ENCODE assay signal across 21 cellular contexts in the genomic region with DNA sequence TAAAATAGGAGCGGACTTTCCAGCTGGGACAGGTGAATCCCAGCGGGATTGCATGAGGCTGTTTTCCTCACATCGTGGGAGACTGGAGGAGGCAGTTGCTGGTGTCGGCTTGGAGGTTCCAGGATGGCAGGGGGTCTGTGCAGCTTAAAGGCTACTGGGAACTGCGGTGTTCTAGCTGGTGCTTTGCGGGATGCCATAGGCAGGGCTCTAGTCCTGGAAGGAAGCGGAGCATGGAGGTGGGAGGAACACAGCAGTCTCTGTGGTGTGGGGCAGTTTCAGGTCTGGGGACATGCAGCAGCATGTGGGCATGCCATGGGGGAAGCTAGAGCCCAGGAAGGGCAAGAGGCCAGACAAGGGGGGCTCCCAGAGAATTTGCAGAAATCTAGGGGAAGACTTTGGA.
A peak's percentile ranks its signal among the peaks of the same experiment; 100 is the strongest.
DNase-seq lines count a peak whose midpoint lies in the region; ATAC-seq and TF ChIP-seq lines count a peak whose summit lies in the region.
"Had no signal": no experiment of that assay in that cellular context is flagged by ENCODE, and none has a peak within 500 bp of the region (broad histone marks: within the 10 kb centered on the region; RNA-seq: fewer than 3 reads in every experiment).

No MANE protein-coding gene starts in this region.

- H3K14ac ChIP-seq in mesenchymal stem cell (ENCODE audit: low read length in 2 of 2) (no peak overlapping the region), trophoblast cell (ENCODE audit: low read length) (no peak overlapping the region)

- H3K36me3 ChIP-seq in mesenchymal stem cell (ENCODE audit: control insufficient read depth in 1 of 2, insufficient read depth in 2 of 2, low read depth in 1 of 2, low read length in 2 of 2) (no peaks in the 10 kb centered on the region), trophoblast cell (ENCODE audit: control insufficient read depth in 1 of 2, insufficient read depth in 2 of 2, low read length in 2 of 2) (no peaks in the 10 kb centered on the region), Caco-2 (ENCODE audit: control insufficient read depth, insufficient read depth, low read length) (no peaks in the 10 kb centered on the region)
- H3K36me3 ChIP-seq: BLaER1 had no signal

- POLR2A ChIA-PET in Caco-2 (lab: Charles Lee), result no interaction called here

- no peak overlapping the region for H2BK5ac ChIP-seq in mesenchymal stem cell (ENCODE audit: low read depth, low read length, poor library complexity, severe bottlenecking)
- H2BK5ac ChIP-seq in trophoblast cell (ENCODE audit: low read depth, low read length, poor library complexity), result no peak overlapping the region

- CTCF ChIA-PET in Caco-2 (lab: Charles Lee), result no interaction called here

- H3K79me1 ChIP-seq in mesenchymal stem cell (replicated peaks; ENCODE audit: low read length, poor library complexity, severe bottlenecking) (no peaks in the 10 kb centered on the region), trophoblast cell (ENCODE audit: low read length) (no peaks in the 10 kb centered on the region)

- DNase-seq in cardiac septum (ENCODE audit: low spot score) (peak; percentile 67), Right ventricle myocardium superior (no peak), ecto neural progenitor cell (ENCODE audit: low spot score) (peak; percentile 41), mesenchymal stem cell (no peak), trophoblast cell (no peak), Caco-2 (no peak)
- DNase-seq: Calu3; CD4-positive, CD25-positive, alpha-beta regulatory T cell; CD8-positive, alpha-beta T cell; DMS53; DMS79 treated with DMSO at 0.1 percent for 48 hours; GF-D8; GOT3; H7 had no signal

- 77% methylated on average over 7 of the region's 7 CpGs for WGBS in mesenchymal stem cell
- no CpG with 5 or more reads among the region's 7 CpGs for WGBS in trophoblast cell (ENCODE audit: extremely low coverage, insufficient coverage, insufficient read length)

- TF ChIP-seq CTCF in Caco-2 (IDR thresholded peaks at IDR 0.05; ENCODE audit: insufficient read depth in 1 of 2, low read depth in 1 of 2, low read length in 1 of 2, severe bottlenecking in 1 of 2, unreplicated experiment in 1 of 2), result no peak

- H4K8ac ChIP-seq in mesenchymal stem cell (ENCODE audit: low read length) (no peak overlapping the region), trophoblast cell (ENCODE audit: low read depth, low read length) (no peak overlapping the region)

- H3K9me3 Mint-ChIP-seq in Caco-2 (ENCODE audit: unreplicated experiment), result no peaks in the 10 kb centered on the region
- H3K9me3 Mint-ChIP-seq: CD8-positive, alpha-beta T cell had no signal

- H2AK5ac ChIP-seq in mesenchymal stem cell (ENCODE audit: low read length, severe bottlenecking), result no peak overlapping the region
- no peak overlapping the region for H2AK5ac ChIP-seq in trophoblast cell (ENCODE audit: low read length)

- H3K4me1 Mint-ChIP-seq in Caco-2 (ENCODE audit: low read depth, unreplicated experiment), result no peaks in the 10 kb centered on the region
- H3K4me1 Mint-ChIP-seq: B cell; CD4-positive, CD25-positive, alpha-beta regulatory T cell had no signal

- H2BK120ac ChIP-seq in mesenchymal stem cell (ENCODE audit: low read depth, low read length) (no peak overlapping the region), trophoblast cell (ENCODE audit: insufficient read depth, low read length, poor library complexity) (no peak overlapping the region)

- H4K91ac ChIP-seq in mesenchymal stem cell (ENCODE audit: low read length) (no peak overlapping the region), trophoblast cell (ENCODE audit: low read depth, low read length) (no peak overlapping the region)

- no peak overlapping the region for H3K4ac ChIP-seq in mesenchymal stem cell (ENCODE audit: low read depth in 1 of 2, low read length in 2 of 2)
- no peak overlapping the region for H3K4ac ChIP-seq in trophoblast cell (ENCODE audit: low read depth, low read length)

- BruUV-seq in Caco-2 (replicated peaks; lab: Mats Ljungman, UMichigan), result no TSS peak

- peaks cover 30% of the 10 kb centered on the region for H3K27me3 Mint-ChIP-seq in Caco-2 (ENCODE audit: insufficient read depth, unreplicated experiment)
- H3K27me3 Mint-ChIP-seq: B cell had no signal

- intact Hi-C loops in cardiac septum (cut with DNase I), result no loop called here
- intact Hi-C loops in Right ventricle myocardium superior (cut with DNase I), result no loop called here
- intact Hi-C loops in Caco-2 (cut with micrococcal nuclease; ENCODE audit: unreplicated experiment), result no loop called here

- H3K4me3 ChIP-seq in mesenchymal stem cell (ENCODE audit: insufficient read depth in 1 of 2, low read depth in 1 of 2, low read length in 2 of 2), result no peak overlapping the region
- no peak overlapping the region for H3K4me3 ChIP-seq in trophoblast cell (ENCODE audit: low read depth, low read length)
- H3K4me3 ChIP-seq in Caco-2 (ENCODE audit: low read depth, low read length), result no peak overlapping the region
- H3K4me3 ChIP-seq: BLaER1 had no signal

- no peaks in the 10 kb centered on the region for H3K9me3 ChIP-seq in mesenchymal stem cell (ENCODE audit: control insufficient read depth, low read length)
- H3K9me3 ChIP-seq in trophoblast cell (ENCODE audit: insufficient read depth, low read depth, low read length), result peaks cover 3% of the 10 kb centered on the region
- no peaks in the 10 kb centered on the region for H3K9me3 ChIP-seq in Caco-2
- H3K9me3 ChIP-seq: BLaER1 had no signal

- H3K18ac ChIP-seq in mesenchymal stem cell (ENCODE audit: low read depth in 1 of 2, low read length in 2 of 2) (no peak overlapping the region), trophoblast cell (ENCODE audit: low read length) (no peak overlapping the region)

- peaks cover 3 to 28% of the 10 kb centered on the region in 2 experiments for H3K27me3 ChIP-seq in mesenchymal stem cell (ENCODE audit: control insufficient read depth in 1 of 2, insufficient read depth in 1 of 2, low read length in 2 of 2)
- H3K27me3 ChIP-seq in trophoblast cell (ENCODE audit: insufficient read depth, low read length), result no peaks in the 10 kb centered on the region
- no peaks in the 10 kb centered on the region for H3K27me3 ChIP-seq in Caco-2 (replicated peaks; ENCODE audit: control insufficient read depth, insufficient read depth, low read length)
- H3K27me3 ChIP-seq: BLaER1 had no signal

- H2AFZ ChIP-seq in mesenchymal stem cell (ENCODE audit: low read depth, low read length) (no peak overlapping the region), trophoblast cell (ENCODE audit: insufficient read depth, low read length, poor library complexity) (no peak overlapping the region)

- H3K23ac ChIP-seq in mesenchymal stem cell (ENCODE audit: low read length in 2 of 2) (no peak overlapping the region), trophoblast cell (ENCODE audit: low read length) (peak overlapping the region; percentile 24)

- H2BK12ac ChIP-seq in mesenchymal stem cell (ENCODE audit: low read length in 2 of 2) (no peak overlapping the region), trophoblast cell (ENCODE audit: low read length) (no peak overlapping the region)

- no peak overlapping the region for H4K12ac ChIP-seq in trophoblast cell (ENCODE audit: low read depth, low read length)

- no peak overlapping the region for H3K4me3 Mint-ChIP-seq in Caco-2 (ENCODE audit: unreplicated experiment)
- H3K4me3 Mint-ChIP-seq: B cell; CD4-positive, CD25-positive, alpha-beta regulatory T cell; CD8-positive, alpha-beta T cell had no signal

- no peak overlapping the region for H3K9ac ChIP-seq in mesenchymal stem cell (ENCODE audit: low read length)
- no peak overlapping the region for H3K9ac ChIP-seq in trophoblast cell (ENCODE audit: low read length)
- H3K9ac ChIP-seq: BLaER1 had no signal

- H2BK15ac ChIP-seq in mesenchymal stem cell (ENCODE audit: low read depth, poor library complexity, severe bottlenecking), result peak overlapping the region; percentile 7

- H3K4me1 ChIP-seq in mesenchymal stem cell (ENCODE audit: control insufficient read depth, insufficient read depth, low read depth, low read length), result no peaks in the 10 kb centered on the region
- no peaks in the 10 kb centered on the region for H3K4me1 ChIP-seq in trophoblast cell (ENCODE audit: control insufficient read depth in 1 of 2, insufficient read depth in 2 of 2, low read length in 2 of 2)
- H3K4me1 ChIP-seq in Caco-2, result peaks cover 3% of the 10 kb centered on the region; the same call in 1 of the 2 replicates

- no peaks in the 10 kb centered on the region for H3K36me3 Mint-ChIP-seq in Caco-2 (ENCODE audit: insufficient read depth, unreplicated experiment)
- H3K36me3 Mint-ChIP-seq: CD4-positive, CD25-positive, alpha-beta regulatory T cell; CD8-positive, alpha-beta T cell had no signal

- no peak overlapping the region for H3K27ac Mint-ChIP-seq in Caco-2 (ENCODE audit: unreplicated experiment)
- H3K27ac Mint-ChIP-seq: B cell; CD4-positive, CD25-positive, alpha-beta regulatory T cell; CD8-positive, alpha-beta T cell had no signal

- H3K79me2 ChIP-seq in trophoblast cell (ENCODE audit: control insufficient read depth, insufficient read depth, low read length, poor library complexity), result no peaks in the 10 kb centered on the region

- ATAC-seq in Right ventricle myocardium superior (ENCODE audit: poor library complexity) (no peak), HG02981 (IDR thresholded peaks at IDR 0.05; ENCODE audit: unreplicated experiment) (no peak), HG03469 (IDR thresholded peaks at IDR 0.05; ENCODE audit: unreplicated experiment) (no peak)
- ATAC-seq: CD8-positive, alpha-beta T cell; HCT116 had no signal

- H3K4me2 ChIP-seq in mesenchymal stem cell (ENCODE audit: low read length, poor library complexity, severe bottlenecking) (no peak overlapping the region), trophoblast cell (ENCODE audit: low read length) (no peak overlapping the region)
- H3K4me2 ChIP-seq: BLaER1 had no signal

- H3K27ac ChIP-seq in mesenchymal stem cell (ENCODE audit: low read length, poor library complexity, severe bottlenecking) (no peak overlapping the region), trophoblast cell (ENCODE audit: low read depth, low read length) (no peak overlapping the region)
- H3K27ac ChIP-seq: 22Rv1, BLaER1, C4-2B had no signal

Comparison
In these comparisons a context has a peak if more than half of its experiments do, and no peak if none do; other contexts are left out.
1. DNase-seq: peak in cardiac septum (single experiment) and ecto neural progenitor cell (single experiment); none in Right ventricle myocardium superior (single experiment), mesenchymal stem cell (single experiment), trophoblast cell (0 of 2) and Caco-2 (0 of 2).